11 cellular contexts compared by ENCODE assay signal in the genomic region with DNA sequence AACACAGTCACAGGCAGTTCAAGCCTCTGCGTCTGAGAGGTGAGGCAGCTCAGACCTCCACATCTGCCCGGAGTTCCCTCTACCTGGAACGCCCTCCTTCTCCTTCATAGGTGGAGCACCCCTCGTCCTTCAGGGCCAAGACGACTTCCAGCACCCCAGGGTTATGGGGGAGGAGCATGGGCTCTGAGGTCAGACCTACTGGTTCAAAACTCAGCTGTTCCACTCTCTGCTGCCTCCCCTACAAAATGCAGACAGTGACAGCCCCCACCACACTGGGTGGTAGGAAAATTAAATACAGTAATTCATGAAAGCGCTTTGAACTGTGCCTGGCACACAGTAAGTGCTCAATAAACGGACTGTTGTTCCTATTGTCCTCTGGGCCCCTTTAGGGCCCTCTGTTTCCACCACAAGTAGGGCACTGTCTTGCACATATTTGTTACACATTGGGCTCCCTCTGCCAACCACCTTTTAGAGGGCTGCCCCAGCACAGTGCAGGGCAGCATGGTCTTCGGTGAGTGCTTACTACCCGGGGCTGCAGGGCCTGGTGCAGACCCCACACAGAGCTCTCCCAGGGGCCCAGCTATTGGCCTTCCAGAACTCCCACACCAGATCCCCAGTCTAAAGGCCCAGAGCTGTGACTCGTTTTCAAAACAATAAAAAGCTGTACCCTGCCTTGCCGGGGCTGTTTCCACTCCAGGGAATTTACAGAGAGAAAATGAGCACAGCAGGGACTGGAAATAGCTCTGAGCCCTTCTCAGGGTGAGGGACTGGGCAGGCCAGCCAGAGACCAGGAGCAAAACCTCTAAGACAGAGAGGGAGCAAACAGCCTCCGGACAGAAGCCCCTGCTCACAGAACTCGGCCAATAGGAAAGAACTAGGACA. TPM values are rescaled to one million over a fixed set of nuclear protein-coding genes. Genes with fewer than 3 reads are reported as not detected.
DNase-seq lines count a peak whose midpoint lies in the region; ATAC-seq and TF ChIP-seq lines count a peak whose summit lies in the region.
"Had no signal": no experiment of that assay in that cellular context is flagged by ENCODE, and none has a peak within 500 bp of the region (broad histone marks: within the 10 kb centered on the region; RNA-seq: fewer than 3 reads in every experiment).

No MANE protein-coding gene starts in this region.

- TF ChIP-seq CTCF in WTC11 (IDR thresholded peaks at IDR 0.05): no peak

- peak overlapping the region; percentile 41 for H3K27ac ChIP-seq in GM23248
- H3K27ac ChIP-seq in skin epidermis: peak overlapping the region in 13 of 21 experiments; percentile 6 to 86 (median 35)
- H3K27ac ChIP-seq: cardiac muscle cell had no signal

- H3K4me1 Mint-ChIP-seq in WTC11: peaks cover 60% of the 10 kb centered on the region
- H3K4me1 Mint-ChIP-seq in activated CD8-positive, alpha-beta T cell treated with anti-CD3 and anti-CD28 coated beads, Interleukin-2, amount 10 ng/mL, durations not matched to agents 7 days and 5 days (ENCODE audit: low read depth): peaks cover 55% of the 10 kb centered on the region

- H3K4me3 Mint-ChIP-seq in WTC11: peak overlapping the region; percentile 88
- H3K4me3 Mint-ChIP-seq in activated CD8-positive, alpha-beta T cell treated with anti-CD3 and anti-CD28 coated beads, Interleukin-2, amount 10 ng/mL, durations not matched to agents 7 days and 5 days: no peak overlapping the region

- 40 to 41% methylated on average over 13 of the region's 13 CpGs for WGBS in GM23248 (ENCODE audit: low coverage in 1 of 2, low lambda C conversion rate in 2 of 2, missing lambda C conversion rate in 2 of 2), 2 experiments

- H3K4me1 ChIP-seq in GM23248 (ENCODE audit: insufficient read depth): peaks cover 28% of the 10 kb centered on the region

- no peaks in the 10 kb centered on the region for H3K9me2 ChIP-seq in GM23248 (ENCODE audit: insufficient read depth)

- H3K36me3 ChIP-seq in GM23248 (ENCODE audit: low read depth): no peaks in the 10 kb centered on the region
- H3K36me3 ChIP-seq: cardiac muscle cell had no signal

- H4K20me1 ChIP-seq in GM23248 (ENCODE audit: insufficient read depth): no peaks in the 10 kb centered on the region; the same call in 1 of the 2 replicates

- peaks cover 6% of the 10 kb centered on the region for H3F3A ChIP-seq in GM23248 (ENCODE audit: insufficient read depth)

- no peak overlapping the region for H2AFZ ChIP-seq in GM23248

- ATAC-seq in WTC11: no peak
- ATAC-seq in activated CD8-positive, alpha-beta T cell treated with anti-CD3 and anti-CD28 coated beads, Interleukin-2, amount 10 ng/mL, durations not matched to agents 7 days and 5 days: no peak

- DNase-seq in GM23248 (peak; percentile 53), WTC11 (ENCODE audit: low spot score) (no peak), globus pallidus (ENCODE audit: low spot score) (peak; percentile 74), SK-N-DZ (ENCODE audit: low spot score) (no peak)
- DNase-seq in stimulated activated CD4-positive, alpha-beta T cell treated with anti-CD3 and anti-CD28 coated beads, Interleukin-15, amount 100 ng/mL, for 24 hours: no peak
- DNase-seq in activated CD8-positive, alpha-beta T cell treated with anti-CD3 and anti-CD28 coated beads, Interleukin-2, amount 10 ng/mL, durations not matched to agents 7 days and 5 days: no peak
- DNase-seq: kidney glomerular epithelial cell, NCI-H187, T-helper 9 cell had no signal

- in situ Hi-C loops in GM23248 (cut with MboI): no loop called here

- H3K4me3 ChIP-seq in GM23248 (peak overlapping the region; percentile 77), skin epidermis (no peak overlapping the region)
- H3K4me3 ChIP-seq: cardiac muscle cell had no signal

- no peaks in the 10 kb centered on the region for H3K9me3 Mint-ChIP-seq in WTC11
- no peaks in the 10 kb centered on the region for H3K9me3 Mint-ChIP-seq in activated CD8-positive, alpha-beta T cell treated with anti-CD3 and anti-CD28 coated beads, Interleukin-2, amount 10 ng/mL, durations not matched to agents 7 days and 5 days (ENCODE audit: insufficient read depth)

- H3K79me2 ChIP-seq in GM23248 (ENCODE audit: insufficient read depth): peaks cover 74% of the 10 kb centered on the region

- peak overlapping the region; percentile 91 for H3K9ac ChIP-seq in GM23248

- peaks cover 12% of the 10 kb centered on the region for H3K27me3 Mint-ChIP-seq in WTC11 (ENCODE audit: low read depth)
- H3K27me3 Mint-ChIP-seq in activated CD8-positive, alpha-beta T cell treated with anti-CD3 and anti-CD28 coated beads, Interleukin-2, amount 10 ng/mL, durations not matched to agents 7 days and 5 days (ENCODE audit: low read depth): peaks cover 3% of the 10 kb centered on the region

- CTCF ChIA-PET in WTC11 (lab: Charles Lee): interaction anchor here (1.2 to 2.2 kb wide), 4 partner anchors 9 to 172 kb away, joined by 3 to 27 read pairs (median 4); no protein-coding TSS in a partner anchor
- CTCF ChIA-PET in activated CD8-positive, alpha-beta T cell treated with anti-CD3 and anti-CD28 coated beads, Interleukin-2, amount 10 ng/mL, durations not matched to agents 7 days and 5 days (lab: Charles Lee): interaction anchor here (1.5 kb wide), 1 partner anchor 8 kb away, joined by 3 read pairs; no protein-coding TSS in a partner anchor

- POLR2A ChIA-PET in WTC11 (lab: Charles Lee): no interaction called here
- POLR2A ChIA-PET in activated CD8-positive, alpha-beta T cell treated with anti-CD3 and anti-CD28 coated beads, Interleukin-2, amount 10 ng/mL, durations not matched to agents 7 days and 5 days (lab: Charles Lee): interaction anchor here (0.8 to 1.1 kb wide), 3 partner anchors 11 to 69 kb away, joined by 3 read pairs; a partner anchor contains a TSS

- peak overlapping the region; percentile 89 for H3K4me2 ChIP-seq in GM23248 (ENCODE audit: unreplicated experiment)

- H3K36me3 Mint-ChIP-seq in WTC11: peaks cover 3% of the 10 kb centered on the region; the same call in 1 of the 2 replicates
- H3K36me3 Mint-ChIP-seq in activated CD8-positive, alpha-beta T cell treated with anti-CD3 and anti-CD28 coated beads, Interleukin-2, amount 10 ng/mL, durations not matched to agents 7 days and 5 days (ENCODE audit: low read depth): peaks cover 2% of the 10 kb centered on the region

- peak overlapping the region; percentile 64 for H3K27ac Mint-ChIP-seq in WTC11
- H3K27ac Mint-ChIP-seq in activated CD8-positive, alpha-beta T cell treated with anti-CD3 and anti-CD28 coated beads, Interleukin-2, amount 10 ng/mL, durations not matched to agents 7 days and 5 days: no peak overlapping the region

- no peaks in the 10 kb centered on the region for H3K9me3 ChIP-seq in GM23248 (ENCODE audit: low read depth)

- no peaks in the 10 kb centered on the region for H3K27me3 ChIP-seq in GM23248 (replicated peaks; ENCODE audit: insufficient read depth)
- H3K27me3 ChIP-seq: cardiac muscle cell had no signal

TF ChIP-seq in WTC11, 78 proteins besides CTCF, POLR2A, EP300 and RAD21 (continues in another document):
- TF ChIP-seq NR2C2 (CRISPR knock-in tag; IDR thresholded peaks at IDR 0.05): no peak
- no peak for TF ChIP-seq TEAD4 (CRISPR knock-in tag; IDR thresholded peaks at IDR 0.05)
- TF ChIP-seq, protein P1, sequence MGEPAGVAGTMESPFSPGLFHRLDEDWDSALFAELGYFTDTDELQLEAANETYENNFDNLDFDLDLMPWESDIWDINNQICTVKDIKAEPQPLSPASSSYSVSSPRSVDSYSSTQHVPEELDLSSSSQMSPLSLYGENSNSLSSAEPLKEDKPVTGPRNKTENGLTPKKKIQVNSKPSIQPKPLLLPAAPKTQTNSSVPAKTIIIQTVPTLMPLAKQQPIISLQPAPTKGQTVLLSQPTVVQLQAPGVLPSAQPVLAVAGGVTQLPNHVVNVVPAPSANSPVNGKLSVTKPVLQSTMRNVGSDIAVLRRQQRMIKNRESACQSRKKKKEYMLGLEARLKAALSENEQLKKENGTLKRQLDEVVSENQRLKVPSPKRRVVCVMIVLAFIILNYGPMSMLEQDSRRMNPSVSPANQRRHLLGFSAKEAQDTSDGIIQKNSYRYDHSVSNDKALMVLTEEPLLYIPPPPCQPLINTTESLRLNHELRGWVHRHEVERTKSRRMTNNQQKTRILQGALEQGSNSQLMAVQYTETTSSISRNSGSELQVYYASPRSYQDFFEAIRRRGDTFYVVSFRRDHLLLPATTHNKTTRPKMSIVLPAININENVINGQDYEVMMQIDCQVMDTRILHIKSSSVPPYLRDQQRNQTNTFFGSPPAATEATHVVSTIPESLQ (CRISPR knock-in tag; IDR thresholded peaks at IDR 0.05): no peak
- TF ChIP-seq, protein P2, sequence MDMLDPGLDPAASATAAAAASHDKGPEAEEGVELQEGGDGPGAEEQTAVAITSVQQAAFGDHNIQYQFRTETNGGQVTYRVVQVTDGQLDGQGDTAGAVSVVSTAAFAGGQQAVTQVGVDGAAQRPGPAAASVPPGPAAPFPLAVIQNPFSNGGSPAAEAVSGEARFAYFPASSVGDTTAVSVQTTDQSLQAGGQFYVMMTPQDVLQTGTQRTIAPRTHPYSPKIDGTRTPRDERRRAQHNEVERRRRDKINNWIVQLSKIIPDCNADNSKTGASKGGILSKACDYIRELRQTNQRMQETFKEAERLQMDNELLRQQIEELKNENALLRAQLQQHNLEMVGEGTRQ (CRISPR knock-in tag; IDR thresholded peaks at IDR 0.05): no peak

RNA-seq across cellular contexts. Expression of a gene that starts 2.5 kb away (rescaled TPM):
- 73.2 and 91.0 TPM in 2 replicates for total RNA-seq in GM23248 (2014; rRNA removed; shearing (Covaris generic))
- polyA plus RNA-seq in GM23248 (2016; fragmentation: Nextera tagmentation; extraction: Ambion mirVana): 82.7 and 83.7 TPM in 2 replicates
- total RNA-seq in WTC11 (2021): 85.9 to 89.7 TPM (median 88.1 TPM) in 3 replicates
- polyA plus RNA-seq in SK-N-DZ (2014; cell fraction: cytosol; rRNA removed): 19.0 and 26.8 TPM in 2 replicates
- polyA plus RNA-seq in SK-N-DZ (2014; cell fraction: nucleus; rRNA removed): 14.0 and 27.5 TPM in 2 replicates
- total RNA-seq in activated CD8-positive, alpha-beta T cell treated with anti-CD3 and anti-CD28 coated beads, Interleukin-2, amount 10 ng/mL, durations not matched to agents 7 days and 5 days: 10 to 100 TPM; 30.8 to 31.4 TPM

RNA-seq across cellular contexts. Expression of a gene that starts 46.9 kb away (rescaled TPM):
- total RNA-seq in GM23248 (2014; rRNA removed; shearing (Covaris generic)): 117 and 130 TPM in 2 replicates
- polyA plus RNA-seq in GM23248 (2016; fragmentation: Nextera tagmentation; extraction: Ambion mirVana): 46.9 and 48.1 TPM in 2 replicates
- total RNA-seq in WTC11 (2021): 262 to 271 TPM (median 265 TPM) in 3 replicates
- 194 and 221 TPM in 2 replicates for polyA plus RNA-seq in SK-N-DZ (2014; cell fraction: cytosol; rRNA removed)
- 262 and 293 TPM in 2 replicates for polyA plus RNA-seq in SK-N-DZ (2014; cell fraction: nucleus; rRNA removed)
- total RNA-seq in activated CD8-positive, alpha-beta T cell treated with anti-CD3 and anti-CD28 coated beads, Interleukin-2, amount 10 ng/mL, durations not matched to agents 7 days and 5 days: 10 to 100 TPM; 74.7 to 82.9 TPM

Comparison
In these comparisons a context has a peak if more than half of its experiments do, and no peak if none do; other contexts are left out.
1. DNase-seq: peak in GM23248 (single experiment) and globus pallidus (single experiment); none in WTC11 (single experiment), SK-N-DZ (single experiment), stimulated activated CD4-positive, alpha-beta T cell treated with anti-CD3 and anti-CD28 coated beads, Interleukin-15, amount 100 ng/mL, for 24 hours (single experiment) and activated CD8-positive, alpha-beta T cell treated with anti-CD3 and anti-CD28 coated beads, Interleukin-2, amount 10 ng/mL, durations not matched to agents 7 days and 5 days (single experiment).